29 cellular contexts compared by ENCODE assay signal in genomic region chr2:174428214-174428613, GRCh38.
"Had no signal": no experiment of that assay in that cellular context is flagged by ENCODE, and none has a peak within 500 bp of the region (broad histone marks: within the 10 kb centered on the region; RNA-seq: fewer than 3 reads in every experiment).

No MANE protein-coding gene starts in this region.

- H3K9me3 Mint-ChIP-seq: effector memory CD8-positive, alpha-beta T cell; natural killer cell treated with Interleukin-12 subunit alpha and Interleukin-12 subunit beta and Interleukin-15 and Interleukin-18, amount 100 ng/mL, for 72 hours had no signal

- H3K9me3 ChIP-seq: gastrocnemius medialis, mucosa of descending colon, neutrophil, prostate gland, right atrium auricular region, testis, tibial artery, upper lobe of left lung, uterus had no signal

- ATAC-seq: effector memory CD8-positive, alpha-beta T cell; gastrocnemius medialis; mucosa of descending colon; natural killer cell treated with Interleukin-12 subunit alpha and Interleukin-12 subunit beta and Interleukin-15 and Interleukin-18, amount 100 ng/mL, for 72 hours; sciatic nerve; stimulated activated memory B cell treated with anti-CD40 and anti-IgM and Interleukin-4, amounts not matched to agents 10 μg/mL and 1 μg/mL and 100 μg/mL, for 72 hours; stimulated activated naive CD8-positive, alpha-beta T cell treated with anti-CD3 and anti-CD28 coated beads, Interleukin-15, Interleukin-2, amounts not matched to agents 100 U/mL and 50 U/mL, for 24 hours had no signal

- H3K36me3 ChIP-seq: prostate gland, right atrium auricular region, uterus had no signal

- H3K27me3 Mint-ChIP-seq: effector memory CD8-positive, alpha-beta T cell; memory B cell; naive B cell; natural killer cell treated with Interleukin-12 subunit alpha and Interleukin-12 subunit beta and Interleukin-15 and Interleukin-18, amount 100 ng/mL, for 72 hours; stimulated activated memory B cell treated with anti-CD40 and anti-IgM and Interleukin-4, amounts not matched to agents 10 μg/mL and 1 μg/mL and 100 μg/mL, for 72 hours had no signal

- H3K27ac Mint-ChIP-seq: memory B cell; mesothelial cell of epicardium; naive B cell; natural killer cell treated with Interleukin-12 subunit alpha and Interleukin-12 subunit beta and Interleukin-15 and Interleukin-18, amount 100 ng/mL, for 72 hours; stimulated activated memory B cell treated with anti-CD40 and anti-IgM and Interleukin-4, amounts not matched to agents 10 μg/mL and 1 μg/mL and 100 μg/mL, for 72 hours had no signal

- DNase-seq: cerebellar nuclear complex; cortex of kidney; effector memory CD8-positive, alpha-beta T cell; foreskin fibroblast; gastrocnemius medialis; head of caudate nucleus; islet precursor cell; mucosa of descending colon; naive B cell; stimulated activated CD4-positive, alpha-beta T cell treated with anti-CD3 and anti-CD28 coated beads, Interleukin-12 subunit alpha, Interleukin-12 subunit beta, amount 100 ng/mL, for 4 hours; stimulated activated CD4-positive, alpha-beta T cell treated with anti-CD3 and anti-CD28 coated beads, Interleukin-2, amount 100 ng/mL, for 24 hours; stimulated activated CD4-positive, alpha-beta T cell treated with anti-CD3 and anti-CD28 coated beads, Interleukin-4, amount 100 ng/mL, for 4 hours; stimulated activated naive CD8-positive, alpha-beta T cell treated with anti-CD3 and anti-CD28 coated beads, Interleukin-15, Interleukin-2, amounts not matched to agents 100 U/mL and 50 U/mL, for 24 hours; substantia nigra; testis; tibial artery; upper lobe of left lung; uterus had no signal

- H3K27me3 ChIP-seq: gastrocnemius medialis, neutrophil, right atrium auricular region, testis, tibial artery, upper lobe of left lung, uterus had no signal

- H3K4me3 Mint-ChIP-seq: effector memory CD8-positive, alpha-beta T cell; memory B cell; mesothelial cell of epicardium; naive B cell; natural killer cell treated with Interleukin-12 subunit alpha and Interleukin-12 subunit beta and Interleukin-15 and Interleukin-18, amount 100 ng/mL, for 72 hours; neural crest cell; stimulated activated memory B cell treated with anti-CD40 and anti-IgM and Interleukin-4, amounts not matched to agents 10 μg/mL and 1 μg/mL and 100 μg/mL, for 72 hours had no signal

- H3K4me1 ChIP-seq: gastrocnemius medialis, prostate gland, right atrium auricular region, testis, tibial artery, upper lobe of left lung, uterus had no signal

- H3K4me3 ChIP-seq: gastrocnemius medialis, lung, mucosa of descending colon, prostate gland, right atrium auricular region, smooth muscle cell, testis, tibial artery, upper lobe of left lung, uterus had no signal

- H3K4me1 Mint-ChIP-seq: memory B cell; mesothelial cell of epicardium; naive B cell; neural crest cell; stimulated activated memory B cell treated with anti-CD40 and anti-IgM and Interleukin-4, amounts not matched to agents 10 μg/mL and 1 μg/mL and 100 μg/mL, for 72 hours had no signal

- H3K27ac ChIP-seq: gastrocnemius medialis, neutrophil, prostate gland, right atrium auricular region, testis, tibial artery, upper lobe of left lung, uterus had no signal
